In genomic region chr4:114302472-114302871, GRCh38 we compare ENCODE assay signal across 1 cellular context.
TF ChIP-seq lines count a peak whose summit lies in the region.

No MANE protein-coding gene starts in this region.

TF ChIP-seq in SK-N-SH treated with all-trans-retinoic acid at 6 μM for 48 hours, 23 proteins besides CTCF, POLR2A, EP300 and RAD21 (continued from another document):
- TF ChIP-seq TSHZ2 (CRISPR knock-in tag; IDR thresholded peaks at IDR 0.05): no peak
